10 cellular contexts compared by ENCODE assay signal in the genomic region with DNA sequence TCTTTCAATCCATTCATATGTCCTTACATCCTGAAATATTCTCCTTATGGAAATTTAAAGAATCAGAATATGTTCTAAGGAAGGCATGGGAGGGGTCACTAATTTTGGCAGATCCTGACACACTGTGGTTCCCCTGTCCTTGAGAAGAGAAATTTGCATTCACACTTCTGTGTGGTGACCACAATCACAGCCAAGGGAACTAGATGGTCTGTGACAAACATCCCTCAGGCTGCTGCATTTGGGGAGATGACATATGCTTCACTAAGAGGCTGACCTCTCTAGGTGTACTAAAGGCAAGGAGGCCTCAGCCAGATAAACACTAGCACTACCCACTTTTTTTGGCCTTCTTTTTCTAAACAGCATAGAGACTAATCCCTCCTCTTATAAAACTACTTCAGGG.
DNase-seq lines count a peak whose midpoint lies in the region; ATAC-seq lines count a peak whose summit lies in the region.
"Had no signal": no experiment of that assay in that cellular context is flagged by ENCODE, and none has a peak within 500 bp of the region (broad histone marks: within the 10 kb centered on the region; RNA-seq: fewer than 3 reads in every experiment).

No MANE protein-coding gene starts in this region.

- no peaks in the 10 kb centered on the region for H3K36me3 Mint-ChIP-seq in stimulated activated effector memory CD8-positive, alpha-beta T cell treated with anti-CD3 and anti-CD28 coated beads, Interleukin-12 subunit alpha, Interleukin-12 subunit beta, amount 100 ng/mL, for 72 hours
- H3K36me3 Mint-ChIP-seq in stimulated activated memory B cell treated with anti-CD40 and anti-IgM and Interleukin-4, amounts not matched to agents 10 μg/mL and 1 μg/mL and 100 μg/mL, for 72 hours, result no peaks in the 10 kb centered on the region

- H3K4me1 Mint-ChIP-seq in stimulated activated effector memory CD8-positive, alpha-beta T cell treated with anti-CD3 and anti-CD28 coated beads, Interleukin-12 subunit alpha, Interleukin-12 subunit beta, amount 100 ng/mL, for 72 hours, result no peaks in the 10 kb centered on the region
- H3K4me1 Mint-ChIP-seq in stimulated activated memory B cell treated with anti-CD40 and anti-IgM and Interleukin-4, amounts not matched to agents 10 μg/mL and 1 μg/mL and 100 μg/mL, for 72 hours, result no peaks in the 10 kb centered on the region

- no peak overlapping the region for H3K4me3 Mint-ChIP-seq in stimulated activated effector memory CD8-positive, alpha-beta T cell treated with anti-CD3 and anti-CD28 coated beads, Interleukin-12 subunit alpha, Interleukin-12 subunit beta, amount 100 ng/mL, for 72 hours
- no peak overlapping the region for H3K4me3 Mint-ChIP-seq in stimulated activated memory B cell treated with anti-CD40 and anti-IgM and Interleukin-4, amounts not matched to agents 10 μg/mL and 1 μg/mL and 100 μg/mL, for 72 hours

- no peak for DNase-seq in stimulated activated effector memory CD8-positive, alpha-beta T cell treated with anti-CD3 and anti-CD28 coated beads, Interleukin-12 subunit alpha, Interleukin-12 subunit beta, amount 100 ng/mL, for 72 hours (ENCODE audit: low spot score in 2 of 2)
- no peak for DNase-seq in DMS79 (lab: John Stamatoyannopoulos, UW)
- DNase-seq: activated CD4-positive, CD25-positive, alpha-beta regulatory T cell treated with anti-CD3 and anti-CD28 coated beads, Interleukin-2, amount 50 U/mL, for 72 hours; caudate nucleus; NCI-H69 had no signal

- ATAC-seq in GM19328 (IDR thresholded peaks at IDR 0.05; ENCODE audit: unreplicated experiment) (peak; percentile 49), HG02678 (IDR thresholded peaks at IDR 0.05; ENCODE audit: unreplicated experiment) (peak; percentile 57), HG03442 (IDR thresholded peaks at IDR 0.05; ENCODE audit: unreplicated experiment) (peak; percentile 62), GM19397 (IDR thresholded peaks at IDR 0.05; ENCODE audit: unreplicated experiment) (no peak)
- ATAC-seq in stimulated activated effector memory CD8-positive, alpha-beta T cell treated with anti-CD3 and anti-CD28 coated beads, Interleukin-12 subunit alpha, Interleukin-12 subunit beta, amount 100 ng/mL, for 72 hours, result peak; percentile 29
- no peak for ATAC-seq in stimulated activated memory B cell treated with anti-CD40 and anti-IgM and Interleukin-4, amounts not matched to agents 10 μg/mL and 1 μg/mL and 100 μg/mL, for 72 hours

- peaks cover 19% of the 10 kb centered on the region for H3K27me3 Mint-ChIP-seq in stimulated activated memory B cell treated with anti-CD40 and anti-IgM and Interleukin-4, amounts not matched to agents 10 μg/mL and 1 μg/mL and 100 μg/mL, for 72 hours

- H3K9me3 Mint-ChIP-seq in stimulated activated effector memory CD8-positive, alpha-beta T cell treated with anti-CD3 and anti-CD28 coated beads, Interleukin-12 subunit alpha, Interleukin-12 subunit beta, amount 100 ng/mL, for 72 hours, result no peaks in the 10 kb centered on the region
- H3K9me3 Mint-ChIP-seq in stimulated activated memory B cell treated with anti-CD40 and anti-IgM and Interleukin-4, amounts not matched to agents 10 μg/mL and 1 μg/mL and 100 μg/mL, for 72 hours, result no peaks in the 10 kb centered on the region

- no peak overlapping the region for H3K27ac Mint-ChIP-seq in stimulated activated effector memory CD8-positive, alpha-beta T cell treated with anti-CD3 and anti-CD28 coated beads, Interleukin-12 subunit alpha, Interleukin-12 subunit beta, amount 100 ng/mL, for 72 hours
- no peak overlapping the region for H3K27ac Mint-ChIP-seq in stimulated activated memory B cell treated with anti-CD40 and anti-IgM and Interleukin-4, amounts not matched to agents 10 μg/mL and 1 μg/mL and 100 μg/mL, for 72 hours

Comparison
In these comparisons a context has a peak if more than half of its experiments do, and no peak if none do; other contexts are left out.
1. ATAC-seq: peak in GM19328 (single experiment), HG02678 (single experiment), HG03442 (single experiment) and stimulated activated effector memory CD8-positive, alpha-beta T cell treated with anti-CD3 and anti-CD28 coated beads, Interleukin-12 subunit alpha, Interleukin-12 subunit beta, amount 100 ng/mL, for 72 hours (single experiment); none in GM19397 (single experiment) and stimulated activated memory B cell treated with anti-CD40 and anti-IgM and Interleukin-4, amounts not matched to agents 10 μg/mL and 1 μg/mL and 100 μg/mL, for 72 hours (single experiment).